Comparison of ENCODE assay signal across 37 cellular contexts in the genomic region with DNA sequence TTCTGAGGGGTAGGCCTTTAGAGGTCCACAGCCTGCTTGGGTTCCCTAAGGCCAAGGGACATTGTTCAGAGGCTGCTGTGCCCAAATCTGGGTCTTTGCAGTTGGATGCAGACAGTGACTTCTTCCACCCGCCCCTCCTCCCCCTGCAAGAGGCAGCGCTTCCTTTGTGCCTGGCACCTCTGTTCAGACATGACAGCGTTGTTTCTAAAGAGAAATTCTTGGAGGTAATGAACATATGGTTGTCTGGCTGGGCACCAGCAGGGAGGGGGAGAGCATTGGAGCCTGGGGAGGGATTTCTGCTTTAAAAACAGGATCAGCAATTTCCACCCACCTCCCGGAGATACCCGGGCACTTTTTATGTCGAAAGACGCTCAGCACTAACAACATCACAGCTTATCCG. TPM values are rescaled to one million over a fixed set of nuclear protein-coding genes. Genes with fewer than 3 reads are reported as not detected.
DNase-seq lines count a peak whose midpoint lies in the region; ATAC-seq and TF ChIP-seq lines count a peak whose summit lies in the region.
"Had no signal": no experiment of that assay in that cellular context is flagged by ENCODE, and none has a peak within 500 bp of the region (broad histone marks: within the 10 kb centered on the region; RNA-seq: fewer than 3 reads in every experiment).

No MANE protein-coding gene starts in this region.

- H3K27ac ChIP-seq in WERI-Rb-1 (peak overlapping the region; percentile 46), upper lobe of right lung (no peak overlapping the region)
- H3K27ac ChIP-seq: epithelial cell of prostate, heart right ventricle, left ventricle myocardium inferior, ovary, right atrium auricular region, vagina had no signal

- peak; percentile 19 for DNase-seq in cardiac septum (ENCODE audit: low spot score)
- DNase-seq in Right ventricle myocardium superior = no peak
- DNase-seq in WERI-Rb-1 = peak; percentile 35
- DNase-seq in iPS-NIHi11 (ENCODE audit: low spot score) = peak; percentile 7
- peak; percentile 12 for DNase-seq in upper lobe of right lung
- no peak for DNase-seq in activated CD4-positive, CD25-positive, alpha-beta regulatory T cell treated with anti-CD3 and anti-CD28 coated beads, Interleukin-2, amount 50 U/mL, for 72 hours
- DNase-seq in effector CD4-positive, alpha-beta T cell = no peak
- DNase-seq: ACHN; activated CD4-positive, alpha-beta T cell treated with anti-CD3 and anti-CD28 coated beads for 48 hours; activated naive CD4-positive, alpha-beta T cell treated with anti-CD3 and anti-CD28 coated beads for 36 hours; activated T-cell treated with anti-CD3 and anti-CD28 coated beads, Interleukin-2, amount 50 U/mL, for 48 hours; amniotic stem cell; C1 segment of cervical spinal cord; Calu3; EL; heart right ventricle; immature natural killer cell; IMR-90; left ventricle myocardium inferior; naive thymus-derived CD4-positive, alpha-beta T cell; NCI-H1048; NCI-H2029; NCI-H446; stimulated activated CD4-positive, alpha-beta T cell treated with anti-CD3 and anti-CD28 coated beads, Interleukin-4, amount 100 ng/mL, for 1 hour; T-helper 17 cell had no signal

- H3K36me3 ChIP-seq in WERI-Rb-1 (no peaks in the 10 kb centered on the region), upper lobe of right lung (no peaks in the 10 kb centered on the region)
- H3K36me3 ChIP-seq: heart right ventricle, left ventricle myocardium inferior, ovary, right atrium auricular region, vagina had no signal

- TF ChIP-seq CTCF in WERI-Rb-1 (IDR thresholded peaks at IDR 0.05; ENCODE audit: low read depth, low read length) (no peak), upper lobe of right lung (IDR thresholded peaks at IDR 0.05) (no peak)

- intact Hi-C loops in cardiac septum (cut with DNase I) = no loop called here
- intact Hi-C loops in Right ventricle myocardium superior (cut with DNase I) = no loop called here
- intact Hi-C loops in upper lobe of right lung (cut with DNase I) = no loop called here

- H3K9me3 ChIP-seq in WERI-Rb-1 (ENCODE audit: severe bottlenecking) = no peaks in the 10 kb centered on the region
- H3K9me3 ChIP-seq in upper lobe of right lung = no peaks in the 10 kb centered on the region
- H3K9me3 ChIP-seq: left ventricle myocardium inferior, ovary, right atrium auricular region, vagina had no signal

- H3K4me3 ChIP-seq in WERI-Rb-1 (ENCODE audit: low read depth, low read length) = no peak overlapping the region
- no peak overlapping the region for H3K4me3 ChIP-seq in upper lobe of right lung
- H3K4me3 ChIP-seq: heart right ventricle, left ventricle myocardium inferior, ovary, right atrium auricular region, vagina had no signal

- H3K4me1 ChIP-seq in upper lobe of right lung = no peaks in the 10 kb centered on the region

- H3K27me3 ChIP-seq in WERI-Rb-1 (ENCODE audit: insufficient read depth, low read depth, severe bottlenecking) (no peaks in the 10 kb centered on the region), upper lobe of right lung (no peaks in the 10 kb centered on the region)
- H3K27me3 ChIP-seq: ovary, right atrium auricular region, vagina had no signal

- ATAC-seq in Right ventricle myocardium superior (ENCODE audit: poor library complexity) (no peak), upper lobe of right lung (no peak), GM21576 (IDR thresholded peaks at IDR 0.05; ENCODE audit: unreplicated experiment) (no peak)
- ATAC-seq: heart right ventricle; naive thymus-derived CD4-positive, alpha-beta T cell; Panc1; stimulated activated memory B cell treated with anti-CD40 and anti-IgM and Interleukin-4, amounts not matched to agents 10 μg/mL and 1 μg/mL and 100 μg/mL, for 72 hours; T-helper 17 cell had no signal

RNA-seq across cellular contexts. Expression of a gene that starts 51.5 kb away (rescaled TPM):
- total RNA-seq in cardiac septum (not detected), Right ventricle myocardium superior (not detected), upper lobe of right lung (0.14 TPM)
- total RNA-seq: activated CD8-positive, alpha-beta memory T cell treated with anti-CD3 and anti-CD28 coated beads for 36 hours; activated naive CD4-positive, alpha-beta T cell treated with anti-CD3 and anti-CD28 coated beads for 36 hours; bronchial epithelial cell; Calu3; dermis microvascular lymphatic vessel endothelial cell; fibroblast of villous mesenchyme; IMR-90; left ventricle myocardium inferior; naive thymus-derived CD4-positive, alpha-beta T cell; SK-MEL-5; T-helper 17 cell; vagina had no signal

Comparison
In these comparisons a context has a peak if more than half of its experiments do, and no peak if none do; other contexts are left out.
1. DNase-seq: peak in cardiac septum (single experiment), WERI-Rb-1 (single experiment), iPS-NIHi11 (single experiment) and upper lobe of right lung (single experiment); none in Right ventricle myocardium superior (single experiment), activated CD4-positive, CD25-positive, alpha-beta regulatory T cell treated with anti-CD3 and anti-CD28 coated beads, Interleukin-2, amount 50 U/mL, for 72 hours (single experiment) and effector CD4-positive, alpha-beta T cell (single experiment).